ENCODE assay signal across 1 cellular context in genomic region chr12:110330544-110330943, GRCh38.
A peak's percentile ranks its signal among the peaks of the same experiment; 100 is the strongest.
TF ChIP-seq lines count a peak whose summit lies in the region.

No MANE protein-coding gene starts in this region.

TF ChIP-seq in HEK293, 187 proteins besides CTCF, POLR2A, EP300 and RAD21 (continued from another document):
- TF ChIP-seq PRDM6 (tag by site-specific recombination; IDR thresholded peaks at IDR 0.05) (peak; percentile 83), ZFP37 (tag by site-specific recombination; IDR thresholded peaks at IDR 0.05) (no peak), ZNF670 (tag by site-specific recombination; IDR thresholded peaks at IDR 0.05; ENCODE audit: low read depth) (no peak)
